Comparison of ENCODE assay signal across 1 cellular context in the genomic region with DNA sequence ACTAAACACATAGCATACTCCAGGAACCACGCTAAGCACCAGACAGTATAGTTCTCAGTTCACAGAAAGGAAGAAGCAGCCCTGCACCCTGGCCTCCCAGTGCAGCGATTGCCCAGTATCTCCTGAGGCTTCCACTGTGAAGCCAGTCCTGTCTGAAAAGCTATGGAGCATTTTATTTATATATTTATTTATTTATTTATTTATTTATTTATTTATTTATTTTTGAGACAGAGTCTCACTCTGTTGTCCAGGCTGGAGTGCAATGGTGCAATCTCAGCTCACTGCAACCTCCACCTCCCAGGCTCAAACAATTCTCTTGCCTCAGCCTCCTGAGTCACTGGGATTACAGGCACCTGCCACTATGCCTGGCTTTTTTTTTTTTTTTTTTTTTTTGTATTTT.
TF ChIP-seq lines count a peak whose summit lies in the region.

No MANE protein-coding gene starts in this region.

TF ChIP-seq in HEK293, 187 proteins besides CTCF, POLR2A, EP300 and RAD21 (continued from another document):
- TF ChIP-seq ZNF426 (tag by site-specific recombination; IDR thresholded peaks at IDR 0.05): peak; percentile 50
- TF ChIP-seq, protein P1, sequence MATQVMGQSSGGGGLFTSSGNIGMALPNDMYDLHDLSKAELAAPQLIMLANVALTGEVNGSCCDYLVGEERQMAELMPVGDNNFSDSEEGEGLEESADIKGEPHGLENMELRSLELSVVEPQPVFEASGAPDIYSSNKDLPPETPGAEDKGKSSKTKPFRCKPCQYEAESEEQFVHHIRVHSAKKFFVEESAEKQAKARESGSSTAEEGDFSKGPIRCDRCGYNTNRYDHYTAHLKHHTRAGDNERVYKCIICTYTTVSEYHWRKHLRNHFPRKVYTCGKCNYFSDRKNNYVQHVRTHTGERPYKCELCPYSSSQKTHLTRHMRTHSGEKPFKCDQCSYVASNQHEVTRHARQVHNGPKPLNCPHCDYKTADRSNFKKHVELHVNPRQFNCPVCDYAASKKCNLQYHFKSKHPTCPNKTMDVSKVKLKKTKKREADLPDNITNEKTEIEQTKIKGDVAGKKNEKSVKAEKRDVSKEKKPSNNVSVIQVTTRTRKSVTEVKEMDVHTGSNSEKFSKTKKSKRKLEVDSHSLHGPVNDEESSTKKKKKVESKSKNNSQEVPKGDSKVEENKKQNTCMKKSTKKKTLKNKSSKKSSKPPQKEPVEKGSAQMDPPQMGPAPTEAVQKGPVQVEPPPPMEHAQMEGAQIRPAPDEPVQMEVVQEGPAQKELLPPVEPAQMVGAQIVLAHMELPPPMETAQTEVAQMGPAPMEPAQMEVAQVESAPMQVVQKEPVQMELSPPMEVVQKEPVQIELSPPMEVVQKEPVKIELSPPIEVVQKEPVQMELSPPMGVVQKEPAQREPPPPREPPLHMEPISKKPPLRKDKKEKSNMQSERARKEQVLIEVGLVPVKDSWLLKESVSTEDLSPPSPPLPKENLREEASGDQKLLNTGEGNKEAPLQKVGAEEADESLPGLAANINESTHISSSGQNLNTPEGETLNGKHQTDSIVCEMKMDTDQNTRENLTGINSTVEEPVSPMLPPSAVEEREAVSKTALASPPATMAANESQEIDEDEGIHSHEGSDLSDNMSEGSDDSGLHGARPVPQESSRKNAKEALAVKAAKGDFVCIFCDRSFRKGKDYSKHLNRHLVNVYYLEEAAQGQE (tag by site-specific recombination; IDR thresholded peaks at IDR 0.05): 0 out of 2 replicates have a peak, but pooled peaks have one; percentile 45
TF ChIP-seq in HEK293: peak in this region for 12; not testable (repeated sequence) for 175.
